8 cellular contexts compared by ENCODE assay signal in genomic region chr18:24015897-24016631, GRCh38. TPM values are rescaled to one million over a fixed set of nuclear protein-coding genes. Genes with fewer than 3 reads are reported as not detected.
A peak's percentile ranks its signal among the peaks of the same experiment; 100 is the strongest.
DNase-seq lines count a peak whose midpoint lies in the region; ATAC-seq, FAIRE-seq and TF ChIP-seq lines count a peak whose summit lies in the region.

No MANE protein-coding gene starts in this region.

- H3K27ac Mint-ChIP-seq in naive B cell = peak overlapping the region in 5 of 6 donors; percentile 58 to 89 (median 78)

- H3K4me1 Mint-ChIP-seq in naive B cell = peaks cover 70 to 82% (median 75%) of the 10 kb centered on the region in 3 donors

- DNase-seq in Ammon's horn (ENCODE audit: low spot score) (peak; percentile 19), HL-60 (ENCODE audit: low read depth in 1 of 2, low spot score in 1 of 2) (no peak), cardiac fibroblast (ENCODE audit: low read depth in 2 of 2) (no peak), naive B cell (no peak), H54 (ENCODE audit: insufficient read length, low spot score) (no peak)
- no peak for DNase-seq in stimulated activated CD4-positive, alpha-beta T cell treated with anti-CD3 and anti-CD28 coated beads, Interleukin-4, amount 100 ng/mL, for 24 hours

- no peaks in the 10 kb centered on the region for H3K9me3 Mint-ChIP-seq in naive B cell

- H3K36me3 Mint-ChIP-seq in naive B cell = no peaks in the 10 kb centered on the region

- H3K27ac ChIP-seq in HL-60 (replicated peaks) = peak overlapping the region; percentile 90

- no peaks in the 10 kb centered on the region for H3K27me3 ChIP-seq in HL-60 (ENCODE audit: insufficient read depth, poor library complexity, severe bottlenecking)

- no peak for ATAC-seq in naive B cell (ENCODE audit: low read depth in 2 of 2)
- ATAC-seq in HG03097 (IDR thresholded peaks at IDR 0.05; ENCODE audit: low FRiP score, unreplicated experiment) = no peak
- no peak for ATAC-seq in GM18861 (IDR thresholded peaks at IDR 0.05; ENCODE audit: unreplicated experiment)

- no peak for TF ChIP-seq POLR2A in H54 (IDR thresholded peaks at IDR 0.05; ENCODE audit: low read depth, low read length)

- H3K4me3 ChIP-seq in HL-60 (replicated peaks; ENCODE audit: insufficient read depth, low read length) (peak overlapping the region; percentile 79), cardiac fibroblast (replicated peaks in 1 of 2; ENCODE audit: low read depth in 2 of 2, low read length in 2 of 2) (peak overlapping the region; percentile 87 to 93)

- H3K27me3 Mint-ChIP-seq in naive B cell = no peaks in the 10 kb centered on the region

- no peak for FAIRE-seq in H54 (lab: Jason Lieb, UNC)

- no peak for TF ChIP-seq CTCF in HL-60 (IDR thresholded peaks at IDR 0.05; ENCODE audit: insufficient read depth, low read length)
- TF ChIP-seq CTCF in cardiac fibroblast (IDR thresholded peaks at IDR 0.05; ENCODE audit: low read depth, low read length) = no peak

- H3K4me3 Mint-ChIP-seq in naive B cell = peak overlapping the region; percentile 90 to 98 (median 94)

RNA-seq across cellular contexts. Expression of gene TTC39C, which starts 1.5 kb away (rescaled TPM):
- polyA plus RNA-seq in naive B cell (ENCODE audit: low read depth in 6 of 6) = 10 to 100 TPM; 20.4 to 34.5 (median 24.3) TPM
